Comparison of ENCODE assay signal across 6 cellular contexts in the genomic region with DNA sequence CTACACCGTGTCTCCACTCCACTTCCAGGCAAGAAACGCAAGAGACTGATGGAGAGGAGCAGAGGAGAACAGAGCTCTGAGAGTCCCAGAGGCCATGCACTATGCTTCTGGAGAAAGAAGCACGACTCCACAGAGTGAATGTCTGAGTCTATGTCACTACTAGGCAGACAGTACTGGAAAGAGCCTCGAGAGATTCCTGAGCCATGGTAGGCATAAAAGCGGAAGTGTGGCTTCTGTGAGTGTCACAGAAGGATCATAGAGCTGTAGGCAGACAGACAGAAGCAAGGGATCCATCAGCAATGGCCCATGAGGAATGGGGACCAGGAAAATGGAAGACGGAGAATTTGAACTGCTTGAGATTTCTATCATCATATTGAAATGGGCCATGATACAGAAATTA.
"Had no signal": no experiment of that assay in that cellular context is flagged by ENCODE, and none has a peak within 500 bp of the region (broad histone marks: within the 10 kb centered on the region; RNA-seq: fewer than 3 reads in every experiment).

No MANE protein-coding gene starts in this region.

- H3K9ac ChIP-seq: KMS-11 had no signal

- DNase-seq: Karpas-422, KG1 had no signal

- H3K27ac ChIP-seq: HL-60, KMS-11 had no signal

- ATAC-seq: HepG2 had no signal

- H3K4me2 ChIP-seq: KMS-11 had no signal

- FAIRE-seq: HepG2, HTR-8/SVneo had no signal
